In the genomic region with DNA sequence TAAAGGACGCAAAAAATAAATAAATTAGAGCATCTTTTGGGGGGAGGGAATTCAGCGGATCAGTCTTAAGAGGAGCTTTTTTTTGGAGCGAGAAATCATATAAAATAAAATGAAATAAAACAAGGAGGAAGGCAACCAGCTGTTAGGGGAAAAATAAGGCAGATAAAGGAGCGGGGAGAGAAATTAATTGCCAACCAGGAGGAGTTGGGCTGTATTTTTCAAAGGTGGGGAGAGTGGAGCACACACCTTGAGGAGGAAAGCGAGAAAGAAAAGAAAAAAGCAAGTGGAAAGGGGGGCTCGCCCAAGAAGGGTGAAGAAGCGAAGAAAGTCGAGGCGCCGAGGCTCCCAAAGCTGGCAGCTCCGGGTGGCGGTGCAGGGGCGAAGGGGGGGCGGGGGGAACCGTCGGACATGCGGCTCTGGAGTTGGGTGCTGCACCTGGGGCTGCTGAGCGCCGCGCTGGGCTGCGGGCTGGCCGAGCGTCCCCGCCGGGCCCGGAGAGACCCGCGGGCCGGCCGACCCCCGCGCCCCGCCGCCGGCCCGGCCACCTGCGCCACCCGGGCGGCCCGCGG, we compare ENCODE assay signal across 1 cellular context.
TF ChIP-seq lines count a peak whose summit lies in the region.

Gene PAPPA (plus strand): TSS at position 27 of the 569 bp plus-strand sequence. CDS start 382 bp downstream, at position 409.

TF ChIP-seq in SK-N-SH treated with all-trans-retinoic acid at 6 μM for 48 hours, 23 proteins besides CTCF, POLR2A, EP300 and RAD21 (continued from another document):
- TF ChIP-seq, protein P1, sequence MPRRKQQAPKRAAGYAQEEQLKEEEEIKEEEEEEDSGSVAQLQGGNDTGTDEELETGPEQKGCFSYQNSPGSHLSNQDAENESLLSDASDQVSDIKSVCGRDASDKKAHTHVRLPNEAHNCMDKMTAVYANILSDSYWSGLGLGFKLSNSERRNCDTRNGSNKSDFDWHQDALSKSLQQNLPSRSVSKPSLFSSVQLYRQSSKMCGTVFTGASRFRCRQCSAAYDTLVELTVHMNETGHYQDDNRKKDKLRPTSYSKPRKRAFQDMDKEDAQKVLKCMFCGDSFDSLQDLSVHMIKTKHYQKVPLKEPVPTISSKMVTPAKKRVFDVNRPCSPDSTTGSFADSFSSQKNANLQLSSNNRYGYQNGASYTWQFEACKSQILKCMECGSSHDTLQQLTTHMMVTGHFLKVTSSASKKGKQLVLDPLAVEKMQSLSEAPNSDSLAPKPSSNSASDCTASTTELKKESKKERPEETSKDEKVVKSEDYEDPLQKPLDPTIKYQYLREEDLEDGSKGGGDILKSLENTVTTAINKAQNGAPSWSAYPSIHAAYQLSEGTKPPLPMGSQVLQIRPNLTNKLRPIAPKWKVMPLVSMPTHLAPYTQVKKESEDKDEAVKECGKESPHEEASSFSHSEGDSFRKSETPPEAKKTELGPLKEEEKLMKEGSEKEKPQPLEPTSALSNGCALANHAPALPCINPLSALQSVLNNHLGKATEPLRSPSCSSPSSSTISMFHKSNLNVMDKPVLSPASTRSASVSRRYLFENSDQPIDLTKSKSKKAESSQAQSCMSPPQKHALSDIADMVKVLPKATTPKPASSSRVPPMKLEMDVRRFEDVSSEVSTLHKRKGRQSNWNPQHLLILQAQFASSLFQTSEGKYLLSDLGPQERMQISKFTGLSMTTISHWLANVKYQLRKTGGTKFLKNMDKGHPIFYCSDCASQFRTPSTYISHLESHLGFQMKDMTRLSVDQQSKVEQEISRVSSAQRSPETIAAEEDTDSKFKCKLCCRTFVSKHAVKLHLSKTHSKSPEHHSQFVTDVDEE (CRISPR knock-in tag; IDR thresholded peaks at IDR 0.05): no peak
- TF ChIP-seq ESRRG (CRISPR knock-in tag; IDR thresholded peaks at IDR 0.05) (no peak), ZC3H10 (CRISPR knock-in tag; IDR thresholded peaks at IDR 0.05) (no peak), OSR1 (CRISPR knock-in tag; IDR thresholded peaks at IDR 0.05) (no peak), RARB (CRISPR knock-in tag; IDR thresholded peaks at IDR 0.05) (no peak), ISL1 (CRISPR knock-in tag; IDR thresholded peaks at IDR 0.05) (no peak), ZNF565 (CRISPR knock-in tag; conservative IDR thresholded peaks at IDR 0.05; ENCODE audit: low read depth) (no peak), ZFP3 (CRISPR knock-in tag; IDR thresholded peaks at IDR 0.05) (no peak), ZNF8 (CRISPR knock-in tag; IDR thresholded peaks at IDR 0.05) (no peak), GLIS3 (CRISPR knock-in tag; IDR thresholded peaks at IDR 0.05) (no peak), BACH2 (CRISPR knock-in tag; IDR thresholded peaks at IDR 0.05; ENCODE audit: borderline replicate concordance) (no peak), TOX (CRISPR knock-in tag; IDR thresholded peaks at IDR 0.05; ENCODE audit: borderline replicate concordance) (no peak)
- TF ChIP-seq, protein P2, sequence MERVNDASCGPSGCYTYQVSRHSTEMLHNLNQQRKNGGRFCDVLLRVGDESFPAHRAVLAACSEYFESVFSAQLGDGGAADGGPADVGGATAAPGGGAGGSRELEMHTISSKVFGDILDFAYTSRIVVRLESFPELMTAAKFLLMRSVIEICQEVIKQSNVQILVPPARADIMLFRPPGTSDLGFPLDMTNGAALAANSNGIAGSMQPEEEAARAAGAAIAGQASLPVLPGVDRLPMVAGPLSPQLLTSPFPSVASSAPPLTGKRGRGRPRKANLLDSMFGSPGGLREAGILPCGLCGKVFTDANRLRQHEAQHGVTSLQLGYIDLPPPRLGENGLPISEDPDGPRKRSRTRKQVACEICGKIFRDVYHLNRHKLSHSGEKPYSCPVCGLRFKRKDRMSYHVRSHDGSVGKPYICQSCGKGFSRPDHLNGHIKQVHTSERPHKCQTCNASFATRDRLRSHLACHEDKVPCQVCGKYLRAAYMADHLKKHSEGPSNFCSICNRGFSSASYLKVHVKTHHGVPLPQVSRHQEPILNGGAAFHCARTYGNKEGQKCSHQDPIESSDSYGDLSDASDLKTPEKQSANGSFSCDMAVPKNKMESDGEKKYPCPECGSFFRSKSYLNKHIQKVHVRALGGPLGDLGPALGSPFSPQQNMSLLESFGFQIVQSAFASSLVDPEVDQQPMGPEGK (CRISPR knock-in tag; IDR thresholded peaks at IDR 0.05; ENCODE audit: borderline replicate concordance): no peak; the same call in 1 of the 2 replicates
TF ChIP-seq in SK-N-SH treated with all-trans-retinoic acid at 6 μM for 48 hours: peak in this region for 0.
